1 cellular context compared by ENCODE assay signal in the genomic region with DNA sequence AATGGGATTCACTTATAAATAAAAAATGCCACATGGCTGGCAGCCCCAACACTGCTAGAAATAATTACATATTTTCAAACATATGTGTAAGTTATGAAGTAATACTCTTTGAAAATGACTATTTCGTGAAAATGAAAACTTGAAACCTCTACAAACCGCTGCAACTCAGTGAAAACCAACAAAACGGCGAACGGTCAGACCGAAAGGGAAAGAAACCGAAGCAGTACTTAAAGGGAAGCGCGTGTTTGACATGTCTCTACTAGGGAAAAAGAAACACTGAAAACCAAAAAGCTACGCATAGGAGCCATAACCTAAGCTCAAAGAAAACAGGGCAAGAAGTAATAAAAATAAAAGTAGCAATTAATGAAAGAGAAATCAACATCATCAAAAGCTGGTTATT.
TF ChIP-seq lines count a peak whose summit lies in the region.

No MANE protein-coding gene starts in this region.

TF ChIP-seq in GM23338, 12 proteins besides CTCF, POLR2A, EP300 and RAD21 (continued from another document):
- TF ChIP-seq, protein P1, sequence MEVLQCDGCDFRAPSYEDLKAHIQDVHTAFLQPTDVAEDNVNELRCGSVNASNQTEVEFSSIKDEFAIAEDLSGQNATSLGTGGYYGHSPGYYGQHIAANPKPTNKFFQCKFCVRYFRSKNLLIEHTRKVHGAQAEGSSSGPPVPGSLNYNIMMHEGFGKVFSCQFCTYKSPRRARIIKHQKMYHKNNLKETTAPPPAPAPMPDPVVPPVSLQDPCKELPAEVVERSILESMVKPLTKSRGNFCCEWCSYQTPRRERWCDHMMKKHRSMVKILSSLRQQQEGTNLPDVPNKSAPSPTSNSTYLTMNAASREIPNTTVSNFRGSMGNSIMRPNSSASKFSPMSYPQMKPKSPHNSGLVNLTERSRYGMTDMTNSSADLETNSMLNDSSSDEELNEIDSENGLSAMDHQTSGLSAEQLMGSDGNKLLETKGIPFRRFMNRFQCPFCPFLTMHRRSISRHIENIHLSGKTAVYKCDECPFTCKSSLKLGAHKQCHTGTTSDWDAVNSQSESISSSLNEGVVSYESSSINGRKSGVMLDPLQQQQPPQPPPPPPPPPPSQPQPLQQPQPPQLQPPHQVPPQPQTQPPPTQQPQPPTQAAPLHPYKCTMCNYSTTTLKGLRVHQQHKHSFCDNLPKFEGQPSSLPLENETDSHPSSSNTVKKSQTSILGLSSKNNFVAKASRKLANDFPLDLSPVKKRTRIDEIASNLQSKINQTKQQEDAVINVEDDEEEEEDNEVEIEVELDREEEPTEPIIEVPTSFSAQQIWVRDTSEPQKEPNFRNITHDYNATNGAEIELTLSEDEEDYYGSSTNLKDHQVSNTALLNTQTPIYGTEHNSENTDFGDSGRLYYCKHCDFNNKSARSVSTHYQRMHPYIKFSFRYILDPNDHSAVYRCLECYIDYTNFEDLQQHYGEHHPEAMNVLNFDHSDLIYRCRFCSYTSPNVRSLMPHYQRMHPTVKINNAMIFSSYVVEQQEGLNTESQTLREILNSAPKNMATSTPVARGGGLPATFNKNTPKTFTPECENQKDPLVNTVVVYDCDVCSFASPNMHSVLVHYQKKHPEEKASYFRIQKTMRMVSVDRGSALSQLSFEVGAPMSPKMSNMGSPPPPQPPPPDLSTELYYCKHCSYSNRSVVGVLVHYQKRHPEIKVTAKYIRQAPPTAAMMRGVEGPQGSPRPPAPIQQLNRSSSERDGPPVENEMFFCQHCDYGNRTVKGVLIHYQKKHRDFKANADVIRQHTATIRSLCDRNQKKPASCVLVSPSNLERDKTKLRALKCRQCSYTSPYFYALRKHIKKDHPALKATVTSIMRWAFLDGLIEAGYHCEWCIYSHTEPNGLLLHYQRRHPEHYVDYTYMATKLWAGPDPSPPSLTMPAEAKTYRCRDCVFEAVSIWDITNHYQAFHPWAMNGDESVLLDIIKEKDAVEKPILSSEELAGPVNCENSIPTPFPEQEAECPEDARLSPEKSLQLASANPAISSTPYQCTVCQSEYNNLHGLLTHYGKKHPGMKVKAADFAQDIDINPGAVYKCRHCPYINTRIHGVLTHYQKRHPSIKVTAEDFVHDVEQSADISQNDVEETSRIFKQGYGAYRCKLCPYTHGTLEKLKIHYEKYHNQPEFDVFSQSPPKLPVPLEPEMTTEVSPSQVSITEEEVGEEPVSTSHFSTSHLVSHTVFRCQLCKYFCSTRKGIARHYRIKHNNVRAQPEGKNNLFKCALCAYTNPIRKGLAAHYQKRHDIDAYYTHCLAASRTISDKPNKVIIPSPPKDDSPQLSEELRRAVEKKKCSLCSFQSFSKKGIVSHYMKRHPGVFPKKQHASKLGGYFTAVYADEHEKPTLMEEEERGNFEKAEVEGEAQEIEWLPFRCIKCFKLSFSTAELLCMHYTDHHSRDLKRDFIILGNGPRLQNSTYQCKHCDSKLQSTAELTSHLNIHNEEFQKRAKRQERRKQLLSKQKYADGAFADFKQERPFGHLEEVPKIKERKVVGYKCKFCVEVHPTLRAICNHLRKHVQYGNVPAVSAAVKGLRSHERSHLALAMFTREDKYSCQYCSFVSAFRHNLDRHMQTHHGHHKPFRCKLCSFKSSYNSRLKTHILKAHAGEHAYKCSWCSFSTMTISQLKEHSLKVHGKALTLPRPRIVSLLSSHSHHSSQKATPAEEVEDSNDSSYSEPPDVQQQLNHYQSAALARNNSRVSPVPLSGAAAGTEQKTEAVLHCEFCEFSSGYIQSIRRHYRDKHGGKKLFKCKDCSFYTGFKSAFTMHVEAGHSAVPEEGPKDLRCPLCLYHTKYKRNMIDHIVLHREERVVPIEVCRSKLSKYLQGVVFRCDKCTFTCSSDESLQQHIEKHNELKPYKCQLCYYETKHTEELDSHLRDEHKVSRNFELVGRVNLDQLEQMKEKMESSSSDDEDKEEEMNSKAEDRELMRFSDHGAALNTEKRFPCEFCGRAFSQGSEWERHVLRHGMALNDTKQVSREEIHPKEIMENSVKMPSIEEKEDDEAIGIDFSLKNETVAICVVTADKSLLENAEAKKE (CRISPR knock-in tag; IDR thresholded peaks at IDR 0.05): no peak
- TF ChIP-seq STAT1 (IDR thresholded peaks at IDR 0.05; ENCODE audit: unreplicated experiment): no peak
- no peak for TF ChIP-seq POLR2AphosphoS5 (IDR thresholded peaks at IDR 0.05; ENCODE audit: low read depth)
- TF ChIP-seq, protein P2, sequence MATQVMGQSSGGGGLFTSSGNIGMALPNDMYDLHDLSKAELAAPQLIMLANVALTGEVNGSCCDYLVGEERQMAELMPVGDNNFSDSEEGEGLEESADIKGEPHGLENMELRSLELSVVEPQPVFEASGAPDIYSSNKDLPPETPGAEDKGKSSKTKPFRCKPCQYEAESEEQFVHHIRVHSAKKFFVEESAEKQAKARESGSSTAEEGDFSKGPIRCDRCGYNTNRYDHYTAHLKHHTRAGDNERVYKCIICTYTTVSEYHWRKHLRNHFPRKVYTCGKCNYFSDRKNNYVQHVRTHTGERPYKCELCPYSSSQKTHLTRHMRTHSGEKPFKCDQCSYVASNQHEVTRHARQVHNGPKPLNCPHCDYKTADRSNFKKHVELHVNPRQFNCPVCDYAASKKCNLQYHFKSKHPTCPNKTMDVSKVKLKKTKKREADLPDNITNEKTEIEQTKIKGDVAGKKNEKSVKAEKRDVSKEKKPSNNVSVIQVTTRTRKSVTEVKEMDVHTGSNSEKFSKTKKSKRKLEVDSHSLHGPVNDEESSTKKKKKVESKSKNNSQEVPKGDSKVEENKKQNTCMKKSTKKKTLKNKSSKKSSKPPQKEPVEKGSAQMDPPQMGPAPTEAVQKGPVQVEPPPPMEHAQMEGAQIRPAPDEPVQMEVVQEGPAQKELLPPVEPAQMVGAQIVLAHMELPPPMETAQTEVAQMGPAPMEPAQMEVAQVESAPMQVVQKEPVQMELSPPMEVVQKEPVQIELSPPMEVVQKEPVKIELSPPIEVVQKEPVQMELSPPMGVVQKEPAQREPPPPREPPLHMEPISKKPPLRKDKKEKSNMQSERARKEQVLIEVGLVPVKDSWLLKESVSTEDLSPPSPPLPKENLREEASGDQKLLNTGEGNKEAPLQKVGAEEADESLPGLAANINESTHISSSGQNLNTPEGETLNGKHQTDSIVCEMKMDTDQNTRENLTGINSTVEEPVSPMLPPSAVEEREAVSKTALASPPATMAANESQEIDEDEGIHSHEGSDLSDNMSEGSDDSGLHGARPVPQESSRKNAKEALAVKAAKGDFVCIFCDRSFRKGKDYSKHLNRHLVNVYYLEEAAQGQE (IDR thresholded peaks at IDR 0.05; ENCODE audit: unreplicated experiment): no peak
- TF ChIP-seq EZH2 (IDR thresholded peaks at IDR 0.05; ENCODE audit: low read depth, unreplicated experiment): no peak
TF ChIP-seq in GM23338: peak in this region for 0.
